In the genomic region with DNA sequence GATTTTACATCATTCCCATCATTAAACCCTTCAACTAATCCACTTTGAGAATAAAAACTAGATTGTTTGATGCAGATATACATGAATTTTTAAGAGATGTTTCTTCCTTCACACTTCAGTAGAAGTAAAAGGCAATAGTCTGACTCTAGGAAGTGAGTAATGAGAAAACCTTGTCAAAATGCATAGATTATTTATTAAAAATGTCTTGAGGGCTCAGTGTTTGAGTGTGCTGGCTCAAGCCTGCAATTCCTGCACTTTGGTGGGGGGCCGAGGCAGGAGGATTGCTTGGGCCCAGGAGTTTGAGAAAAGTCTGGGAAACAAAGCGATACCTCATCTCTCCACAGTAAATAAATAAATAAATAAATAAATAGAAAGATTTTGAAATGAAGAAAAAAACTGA, we compare ENCODE assay signal across 24 cellular contexts.
"Had no signal": no experiment of that assay in that cellular context is flagged by ENCODE, and none has a peak within 500 bp of the region (broad histone marks: within the 10 kb centered on the region; RNA-seq: fewer than 3 reads in every experiment).

No MANE protein-coding gene starts in this region.

- H3K27ac ChIP-seq: gastrocnemius medialis, heart left ventricle, hepatocyte, neural progenitor cell, parathyroid adenoma, sigmoid colon, stomach, thyroid gland, vagina had no signal

- H2AFZ ChIP-seq: hepatocyte, neural progenitor cell, parathyroid adenoma had no signal

- H3K4me2 ChIP-seq: hepatocyte, neural progenitor cell had no signal

- ATAC-seq: effector memory CD8-positive, alpha-beta T cell; esophagus mucosa; gastrocnemius medialis; heart left ventricle; naive thymus-derived CD4-positive, alpha-beta T cell; right cardiac atrium; stimulated activated effector memory CD8-positive, alpha-beta T cell treated with anti-CD3 and anti-CD28 coated beads, Interleukin-12 subunit alpha, Interleukin-12 subunit beta, amount 100 ng/mL, for 72 hours had no signal

- H3K9me3 ChIP-seq: gastrocnemius medialis, heart left ventricle, sigmoid colon, stomach, thyroid gland, vagina had no signal

- H3K9ac ChIP-seq: neural progenitor cell, parathyroid adenoma had no signal

- H3K4me3 ChIP-seq: gastrocnemius medialis, heart left ventricle, hepatocyte, lung, neural progenitor cell, sigmoid colon, stomach, thyroid gland, vagina had no signal

- H3K36me3 ChIP-seq: gastrocnemius medialis, heart left ventricle, neural progenitor cell, sigmoid colon, stomach, thyroid gland, vagina had no signal

- FAIRE-seq: islet of Langerhans had no signal

- H3K4me1 ChIP-seq: gastrocnemius medialis, neural progenitor cell, parathyroid adenoma, sigmoid colon, stomach, thyroid gland, vagina had no signal

- DNase-seq: cortex of kidney; effector memory CD8-positive, alpha-beta T cell; foreskin fibroblast; gastrocnemius medialis; heart left ventricle; mesendoderm; midbrain; naive thymus-derived CD4-positive, alpha-beta T cell; sigmoid colon; stimulated activated CD4-positive, alpha-beta T cell treated with anti-CD3 and anti-CD28 coated beads, Interleukin-2, amount 100 ng/mL, for 24 hours; stimulated activated CD4-positive, alpha-beta T cell treated with anti-CD3 and anti-CD28 coated beads, Interleukin-4, amount 100 ng/mL, for 24 hours; stimulated activated naive CD4-positive, alpha-beta T cell treated with Interleukin-2 at 50 U/mL for 16 hours; stomach; thyroid gland; trophoblast cell had no signal

- H3K27me3 ChIP-seq: gastrocnemius medialis, heart left ventricle, hepatocyte, neural progenitor cell, sigmoid colon, stomach, thyroid gland, vagina had no signal
